Comparison of ENCODE assay signal across 1 cellular context in genomic region chr2:21916934-21917522, GRCh38.
TF ChIP-seq lines count a peak whose summit lies in the region.

No MANE protein-coding gene starts in this region.

TF ChIP-seq in HCT116, 20 proteins besides CTCF, POLR2A, EP300 and RAD21 (continued from another document):
- TF ChIP-seq REST (IDR thresholded peaks at IDR 0.05; ENCODE audit: low read depth) (peak; percentile 8; the same call in 1 of the 2 replicates), MAX (IDR thresholded peaks at IDR 0.05) (no peak)
